ENCODE assay signal across 2 cellular contexts in the genomic region with DNA sequence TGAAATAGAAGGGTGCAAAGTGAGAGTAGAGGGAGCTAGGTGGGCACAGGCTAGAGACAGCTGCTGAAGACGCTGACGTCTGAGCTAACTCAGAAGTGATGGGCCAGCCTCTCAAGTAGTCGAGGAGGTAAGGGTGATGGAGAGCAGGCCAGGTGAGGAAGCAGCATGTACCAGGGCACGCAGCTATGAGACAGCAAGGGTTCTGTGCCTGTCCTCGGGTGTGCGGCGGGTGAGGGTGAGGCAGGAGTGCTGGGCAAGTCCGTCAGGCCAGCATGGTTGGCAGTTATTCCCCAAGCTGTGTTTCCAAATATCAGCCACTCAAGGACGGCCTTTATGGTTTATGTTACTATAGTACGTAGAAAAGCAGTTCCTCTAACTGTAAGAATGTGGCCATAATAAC.
A peak's percentile ranks its signal among the peaks of the same experiment; 100 is the strongest.
TF ChIP-seq lines count a peak whose summit lies in the region.

No MANE protein-coding gene starts in this region.

TF ChIP-seq in GM23338, 12 proteins besides CTCF, POLR2A, EP300 and RAD21:
- TF ChIP-seq POLR2AphosphoS5 (IDR thresholded peaks at IDR 0.05; ENCODE audit: low read depth): no peak
- TF ChIP-seq ZNF114 (CRISPR knock-in tag; IDR thresholded peaks at IDR 0.05): no peak
- no peak for TF ChIP-seq EZH2phosphoT487 (IDR thresholded peaks at IDR 0.05; ENCODE audit: unreplicated experiment)
- TF ChIP-seq STAT1 (IDR thresholded peaks at IDR 0.05; ENCODE audit: unreplicated experiment): no peak
- TF ChIP-seq, protein P1, sequence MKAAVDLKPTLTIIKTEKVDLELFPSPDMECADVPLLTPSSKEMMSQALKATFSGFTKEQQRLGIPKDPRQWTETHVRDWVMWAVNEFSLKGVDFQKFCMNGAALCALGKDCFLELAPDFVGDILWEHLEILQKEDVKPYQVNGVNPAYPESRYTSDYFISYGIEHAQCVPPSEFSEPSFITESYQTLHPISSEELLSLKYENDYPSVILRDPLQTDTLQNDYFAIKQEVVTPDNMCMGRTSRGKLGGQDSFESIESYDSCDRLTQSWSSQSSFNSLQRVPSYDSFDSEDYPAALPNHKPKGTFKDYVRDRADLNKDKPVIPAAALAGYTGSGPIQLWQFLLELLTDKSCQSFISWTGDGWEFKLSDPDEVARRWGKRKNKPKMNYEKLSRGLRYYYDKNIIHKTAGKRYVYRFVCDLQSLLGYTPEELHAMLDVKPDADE (IDR thresholded peaks at IDR 0.05): no peak
- no peak for TF ChIP-seq NANOG (IDR thresholded peaks at IDR 0.05; ENCODE audit: borderline replicate concordance)
- TF ChIP-seq, protein P2, sequence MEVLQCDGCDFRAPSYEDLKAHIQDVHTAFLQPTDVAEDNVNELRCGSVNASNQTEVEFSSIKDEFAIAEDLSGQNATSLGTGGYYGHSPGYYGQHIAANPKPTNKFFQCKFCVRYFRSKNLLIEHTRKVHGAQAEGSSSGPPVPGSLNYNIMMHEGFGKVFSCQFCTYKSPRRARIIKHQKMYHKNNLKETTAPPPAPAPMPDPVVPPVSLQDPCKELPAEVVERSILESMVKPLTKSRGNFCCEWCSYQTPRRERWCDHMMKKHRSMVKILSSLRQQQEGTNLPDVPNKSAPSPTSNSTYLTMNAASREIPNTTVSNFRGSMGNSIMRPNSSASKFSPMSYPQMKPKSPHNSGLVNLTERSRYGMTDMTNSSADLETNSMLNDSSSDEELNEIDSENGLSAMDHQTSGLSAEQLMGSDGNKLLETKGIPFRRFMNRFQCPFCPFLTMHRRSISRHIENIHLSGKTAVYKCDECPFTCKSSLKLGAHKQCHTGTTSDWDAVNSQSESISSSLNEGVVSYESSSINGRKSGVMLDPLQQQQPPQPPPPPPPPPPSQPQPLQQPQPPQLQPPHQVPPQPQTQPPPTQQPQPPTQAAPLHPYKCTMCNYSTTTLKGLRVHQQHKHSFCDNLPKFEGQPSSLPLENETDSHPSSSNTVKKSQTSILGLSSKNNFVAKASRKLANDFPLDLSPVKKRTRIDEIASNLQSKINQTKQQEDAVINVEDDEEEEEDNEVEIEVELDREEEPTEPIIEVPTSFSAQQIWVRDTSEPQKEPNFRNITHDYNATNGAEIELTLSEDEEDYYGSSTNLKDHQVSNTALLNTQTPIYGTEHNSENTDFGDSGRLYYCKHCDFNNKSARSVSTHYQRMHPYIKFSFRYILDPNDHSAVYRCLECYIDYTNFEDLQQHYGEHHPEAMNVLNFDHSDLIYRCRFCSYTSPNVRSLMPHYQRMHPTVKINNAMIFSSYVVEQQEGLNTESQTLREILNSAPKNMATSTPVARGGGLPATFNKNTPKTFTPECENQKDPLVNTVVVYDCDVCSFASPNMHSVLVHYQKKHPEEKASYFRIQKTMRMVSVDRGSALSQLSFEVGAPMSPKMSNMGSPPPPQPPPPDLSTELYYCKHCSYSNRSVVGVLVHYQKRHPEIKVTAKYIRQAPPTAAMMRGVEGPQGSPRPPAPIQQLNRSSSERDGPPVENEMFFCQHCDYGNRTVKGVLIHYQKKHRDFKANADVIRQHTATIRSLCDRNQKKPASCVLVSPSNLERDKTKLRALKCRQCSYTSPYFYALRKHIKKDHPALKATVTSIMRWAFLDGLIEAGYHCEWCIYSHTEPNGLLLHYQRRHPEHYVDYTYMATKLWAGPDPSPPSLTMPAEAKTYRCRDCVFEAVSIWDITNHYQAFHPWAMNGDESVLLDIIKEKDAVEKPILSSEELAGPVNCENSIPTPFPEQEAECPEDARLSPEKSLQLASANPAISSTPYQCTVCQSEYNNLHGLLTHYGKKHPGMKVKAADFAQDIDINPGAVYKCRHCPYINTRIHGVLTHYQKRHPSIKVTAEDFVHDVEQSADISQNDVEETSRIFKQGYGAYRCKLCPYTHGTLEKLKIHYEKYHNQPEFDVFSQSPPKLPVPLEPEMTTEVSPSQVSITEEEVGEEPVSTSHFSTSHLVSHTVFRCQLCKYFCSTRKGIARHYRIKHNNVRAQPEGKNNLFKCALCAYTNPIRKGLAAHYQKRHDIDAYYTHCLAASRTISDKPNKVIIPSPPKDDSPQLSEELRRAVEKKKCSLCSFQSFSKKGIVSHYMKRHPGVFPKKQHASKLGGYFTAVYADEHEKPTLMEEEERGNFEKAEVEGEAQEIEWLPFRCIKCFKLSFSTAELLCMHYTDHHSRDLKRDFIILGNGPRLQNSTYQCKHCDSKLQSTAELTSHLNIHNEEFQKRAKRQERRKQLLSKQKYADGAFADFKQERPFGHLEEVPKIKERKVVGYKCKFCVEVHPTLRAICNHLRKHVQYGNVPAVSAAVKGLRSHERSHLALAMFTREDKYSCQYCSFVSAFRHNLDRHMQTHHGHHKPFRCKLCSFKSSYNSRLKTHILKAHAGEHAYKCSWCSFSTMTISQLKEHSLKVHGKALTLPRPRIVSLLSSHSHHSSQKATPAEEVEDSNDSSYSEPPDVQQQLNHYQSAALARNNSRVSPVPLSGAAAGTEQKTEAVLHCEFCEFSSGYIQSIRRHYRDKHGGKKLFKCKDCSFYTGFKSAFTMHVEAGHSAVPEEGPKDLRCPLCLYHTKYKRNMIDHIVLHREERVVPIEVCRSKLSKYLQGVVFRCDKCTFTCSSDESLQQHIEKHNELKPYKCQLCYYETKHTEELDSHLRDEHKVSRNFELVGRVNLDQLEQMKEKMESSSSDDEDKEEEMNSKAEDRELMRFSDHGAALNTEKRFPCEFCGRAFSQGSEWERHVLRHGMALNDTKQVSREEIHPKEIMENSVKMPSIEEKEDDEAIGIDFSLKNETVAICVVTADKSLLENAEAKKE (CRISPR knock-in tag; IDR thresholded peaks at IDR 0.05): no peak

TF ChIP-seq in H1, 55 proteins besides CTCF, POLR2A, EP300 and RAD21:
- TF ChIP-seq EZH2 (IDR thresholded peaks at IDR 0.05; ENCODE audit: low read depth, low read length, severe bottlenecking) (no peak), TAF7 (optimal IDR thresholded peaks at IDR 0.05; ENCODE audit: borderline replicate concordance, low read depth, low read length) (no peak), GTF2F1 (IDR thresholded peaks at IDR 0.05; ENCODE audit: borderline replicate concordance, low read depth, low read length) (no peak), POLR2AphosphoS5 (IDR thresholded peaks at IDR 0.05; ENCODE audit: low read depth, low read length) (peak; percentile 67; the same call in 1 of the 2 replicates), EGR1 (IDR thresholded peaks at IDR 0.05; ENCODE audit: borderline replicate concordance, low read depth, low read length) (no peak)
- TF ChIP-seq, protein P3, sequence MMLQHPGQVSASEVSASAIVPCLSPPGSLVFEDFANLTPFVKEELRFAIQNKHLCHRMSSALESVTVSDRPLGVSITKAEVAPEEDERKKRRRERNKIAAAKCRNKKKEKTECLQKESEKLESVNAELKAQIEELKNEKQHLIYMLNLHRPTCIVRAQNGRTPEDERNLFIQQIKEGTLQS (IDR thresholded peaks at IDR 0.05; ENCODE audit: insufficient read depth, low read depth, low read length): no peak
